Comparison of ENCODE assay signal across 8 cellular contexts in the genomic region with DNA sequence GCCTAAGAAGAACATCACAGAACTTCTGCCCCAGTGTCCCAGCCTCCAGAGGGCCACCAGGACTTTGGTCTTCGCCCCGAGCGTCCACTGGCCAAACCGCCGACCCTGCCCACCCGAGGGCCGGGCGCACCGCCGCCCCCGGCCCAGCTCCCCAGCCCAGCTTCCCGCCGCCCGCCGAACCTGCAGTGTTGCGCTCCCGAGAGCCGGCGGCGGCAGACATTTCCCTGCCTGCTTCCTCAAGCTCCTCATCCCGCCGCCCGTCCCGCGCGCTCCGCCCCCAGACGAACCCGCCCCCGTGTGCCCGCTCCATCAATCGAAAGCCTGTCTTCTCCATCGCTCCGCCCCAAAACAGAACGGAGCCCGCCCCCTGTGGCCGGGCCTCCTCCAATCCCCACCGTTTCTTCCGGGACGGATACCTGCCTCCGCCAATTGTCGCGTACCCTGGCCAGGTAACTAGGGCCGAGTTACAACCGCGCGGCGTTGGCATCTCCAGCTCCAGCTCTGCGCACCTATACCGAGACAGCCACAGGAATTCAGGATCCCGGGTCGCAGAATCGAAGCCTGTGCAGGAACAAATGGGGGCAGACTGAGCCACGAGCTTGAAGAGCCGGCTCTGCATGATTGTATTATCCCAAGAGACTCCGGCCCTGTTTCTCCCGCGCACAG. TPM values are rescaled to one million over a fixed set of nuclear protein-coding genes. Genes with fewer than 3 reads are reported as not detected.
DNase-seq lines count a peak whose midpoint lies in the region; ATAC-seq and TF ChIP-seq lines count a peak whose summit lies in the region.

No MANE protein-coding gene starts in this region.

- TF ChIP-seq CTCF in Caco-2 (IDR thresholded peaks at IDR 0.05; ENCODE audit: insufficient read depth in 1 of 2, low read depth in 1 of 2, low read length in 1 of 2, severe bottlenecking in 1 of 2, unreplicated experiment in 1 of 2) = no peak

- CTCF ChIA-PET in Caco-2 (lab: Charles Lee) = interaction anchor here (0.6 to 1.0 kb wide), 3 partner anchors 8 to 1836 kb away, joined by 3 to 4 read pairs (median 3); partner anchors contain the start of gene MTF1

- no peak overlapping the region for H3K23ac ChIP-seq in mesenchymal stem cell (ENCODE audit: low read length in 2 of 2)

- POLR2A ChIA-PET in Caco-2 (lab: Charles Lee) = interaction anchor here (0.6 to 1.0 kb wide), 2 partner anchors 24 to 72 kb away, joined by 4 read pairs; partner anchors contain the start of gene MTF1

- H3K4me3 Mint-ChIP-seq in Caco-2 (ENCODE audit: unreplicated experiment) = peak overlapping the region; percentile 86
- H3K4me3 Mint-ChIP-seq in effector memory CD8-positive, alpha-beta T cell = peak overlapping the region; percentile 90 to 93

- peaks cover 19% of the 10 kb centered on the region for H3K36me3 Mint-ChIP-seq in Caco-2 (ENCODE audit: insufficient read depth, unreplicated experiment)
- H3K36me3 Mint-ChIP-seq in effector memory CD8-positive, alpha-beta T cell (ENCODE audit: insufficient read depth) = peaks cover 15% of the 10 kb centered on the region

- H3K79me1 ChIP-seq in mesenchymal stem cell (replicated peaks; ENCODE audit: low read length, poor library complexity, severe bottlenecking) = peaks cover 32% of the 10 kb centered on the region

- no peak overlapping the region for H4K8ac ChIP-seq in mesenchymal stem cell (ENCODE audit: low read length)

- no peak overlapping the region for H2BK15ac ChIP-seq in mesenchymal stem cell (ENCODE audit: low read depth, poor library complexity, severe bottlenecking)

- no peak overlapping the region for H3K4ac ChIP-seq in mesenchymal stem cell (ENCODE audit: low read depth in 1 of 2, low read length in 2 of 2)

- H3K4me1 ChIP-seq in Caco-2 (no peaks in the 10 kb centered on the region; the same call in 1 of the 2 replicates), mesenchymal stem cell (ENCODE audit: control insufficient read depth, insufficient read depth, low read depth, low read length) (peaks cover 10% of the 10 kb centered on the region)

- H3K9ac ChIP-seq in mesenchymal stem cell (ENCODE audit: low read length) = peak overlapping the region; percentile 80

- no peaks in the 10 kb centered on the region for H3K36me3 ChIP-seq in Caco-2 (ENCODE audit: control insufficient read depth, insufficient read depth, low read length)
- H3K36me3 ChIP-seq in mesenchymal stem cell (ENCODE audit: control insufficient read depth in 1 of 2, insufficient read depth in 2 of 2, low read depth in 1 of 2, low read length in 2 of 2) = peaks cover 34 to 45% of the 10 kb centered on the region in 2 experiments

- H3K14ac ChIP-seq in mesenchymal stem cell (ENCODE audit: low read length in 2 of 2) = no peak overlapping the region

- no peak overlapping the region for H2BK5ac ChIP-seq in mesenchymal stem cell (ENCODE audit: low read depth, low read length, poor library complexity, severe bottlenecking)

- H3K27ac ChIP-seq in mesenchymal stem cell (ENCODE audit: low read length, poor library complexity, severe bottlenecking) = peak overlapping the region; percentile 50

- H2BK12ac ChIP-seq in mesenchymal stem cell (ENCODE audit: low read length in 2 of 2) = no peak overlapping the region

- H2AFZ ChIP-seq in mesenchymal stem cell (ENCODE audit: low read depth, low read length) = no peak overlapping the region

- peak; percentile 79 for ATAC-seq in GM21367 (IDR thresholded peaks at IDR 0.05; ENCODE audit: unreplicated experiment)
- ATAC-seq in effector memory CD8-positive, alpha-beta T cell (replicated peaks) = peak; percentile 98

- H3K9me3 ChIP-seq in Caco-2 = no peaks in the 10 kb centered on the region
- no peaks in the 10 kb centered on the region for H3K9me3 ChIP-seq in mesenchymal stem cell (ENCODE audit: control insufficient read depth, low read length)

- H3K4me3 ChIP-seq in Caco-2 (ENCODE audit: low read depth, low read length) (peak overlapping the region; percentile 70), mesenchymal stem cell (ENCODE audit: insufficient read depth in 1 of 2, low read depth in 1 of 2, low read length in 2 of 2) (peak overlapping the region; percentile 82 to 85)

- H3K27me3 Mint-ChIP-seq in Caco-2 (ENCODE audit: insufficient read depth, unreplicated experiment) = no peaks in the 10 kb centered on the region
- H3K27me3 Mint-ChIP-seq in effector memory CD8-positive, alpha-beta T cell = no peaks in the 10 kb centered on the region

- H3K27me3 ChIP-seq in Caco-2 (replicated peaks; ENCODE audit: control insufficient read depth, insufficient read depth, low read length) (no peaks in the 10 kb centered on the region), mesenchymal stem cell (ENCODE audit: control insufficient read depth in 1 of 2, insufficient read depth in 1 of 2, low read length in 2 of 2) (no peaks in the 10 kb centered on the region)

- H3K4me2 ChIP-seq in mesenchymal stem cell (ENCODE audit: low read length, poor library complexity, severe bottlenecking) = peak overlapping the region; percentile 87

- WGBS in mesenchymal stem cell = 1% methylated on average over 58 of the region's 58 CpGs

- peak overlapping the region; percentile 30 to 39 for H3K18ac ChIP-seq in mesenchymal stem cell (ENCODE audit: low read depth in 1 of 2, low read length in 2 of 2)

- DNase-seq in Caco-2 = peak; percentile 95 to 96
- peak; percentile 86 for DNase-seq in HT1080 (ENCODE audit: low read depth)
- DNase-seq in NK-92 treated with Interleukin-12 subunit alpha and Interleukin-12 subunit beta, amount 100 ng/mL, for 24 hours (lab: John Stamatoyannopoulos, UW) = peak; percentile 85
- DNase-seq in activated CD8-positive, alpha-beta memory T cell treated with anti-CD3 and anti-CD28 coated beads for 24 hours = peak; percentile 98
- peak; percentile 96 for DNase-seq in effector memory CD8-positive, alpha-beta T cell
- peak; percentile 95 for DNase-seq in mesenchymal stem cell
- DNase-seq in stimulated activated CD8-positive, alpha-beta memory T cell treated with anti-CD3 and anti-CD28 coated beads, Interleukin-12 subunit alpha, Interleukin-12 subunit beta, amount 100 ng/mL, for 1 hour (ENCODE audit: low read depth) = peak; percentile 95

- no peak overlapping the region for H2BK120ac ChIP-seq in mesenchymal stem cell (ENCODE audit: low read depth, low read length)

- no peaks in the 10 kb centered on the region for H3K9me3 Mint-ChIP-seq in Caco-2 (ENCODE audit: unreplicated experiment)
- H3K9me3 Mint-ChIP-seq in effector memory CD8-positive, alpha-beta T cell = no peaks in the 10 kb centered on the region

- peak overlapping the region; percentile 74 for H3K27ac Mint-ChIP-seq in Caco-2 (ENCODE audit: unreplicated experiment)
- H3K27ac Mint-ChIP-seq in effector memory CD8-positive, alpha-beta T cell = peak overlapping the region; percentile 68 to 84

- H3K4me1 Mint-ChIP-seq in Caco-2 (ENCODE audit: low read depth, unreplicated experiment) = no peaks in the 10 kb centered on the region
- peaks cover 26 to 28% of the 10 kb centered on the region in 2 donors for H3K4me1 Mint-ChIP-seq in effector memory CD8-positive, alpha-beta T cell (ENCODE audit: low read depth in 2 of 2)

- BruUV-seq in Caco-2 (replicated peaks; lab: Mats Ljungman, UMichigan) = no TSS peak

- H2AK5ac ChIP-seq in mesenchymal stem cell (ENCODE audit: low read length, severe bottlenecking) = no peak overlapping the region

- intact Hi-C loops in Caco-2 (cut with micrococcal nuclease; ENCODE audit: unreplicated experiment) = no loop called here

- H4K91ac ChIP-seq in mesenchymal stem cell (ENCODE audit: low read length) = no peak overlapping the region

RNA-seq across cellular contexts. Expression of gene INPP5B, which starts 15.2 kb away (rescaled TPM):
- total RNA-seq in Caco-2 (2022) = 15.8 and 18.8 TPM in 2 replicates
- total RNA-seq in HT1080 (2014; rRNA removed; shearing (Covaris generic)) = 18.1 and 21.8 TPM in 2 replicates
- 18.2 and 19.7 TPM in 2 replicates for polyA plus RNA-seq in HT1080 (2015; cell fraction: cytosol; rRNA removed)
- polyA plus RNA-seq in HT1080 (2015; cell fraction: nucleus; rRNA removed) = 53.2 and 54.1 TPM in 2 replicates
- 9.4 TPM for polyA plus RNA-seq in mesenchymal stem cell (2013, experiment 1 of 2)
- 9.0 TPM for polyA plus RNA-seq in mesenchymal stem cell (2013, experiment 2 of 2)

RNA-seq across cellular contexts. Expression of gene SF3A3, which starts 58.2 kb away (rescaled TPM):
- total RNA-seq in Caco-2 (2022) = 72.6 and 79.3 TPM in 2 replicates
- total RNA-seq in HT1080 (2014; rRNA removed; shearing (Covaris generic)) = 139 and 142 TPM in 2 replicates
- polyA plus RNA-seq in HT1080 (2015; cell fraction: cytosol; rRNA removed) = 74.5 and 81.6 TPM in 2 replicates
- polyA plus RNA-seq in HT1080 (2015; cell fraction: nucleus; rRNA removed) = 121 and 129 TPM in 2 replicates
- polyA plus RNA-seq in mesenchymal stem cell (2013, experiment 1 of 2) = 34.6 TPM
- 33.6 TPM for polyA plus RNA-seq in mesenchymal stem cell (2013, experiment 2 of 2)

Comparison
In these comparisons a context has a peak if more than half of its experiments do, and no peak if none do; other contexts are left out.
1. Peak in every context shown above with its lines: DNase-seq, ATAC-seq, H3K4me3 ChIP-seq and H3K27ac ChIP-seq.